ENCODE assay signal across 19 cellular contexts in genomic region chr1:68758666-68759209, GRCh38.
"Had no signal": no experiment of that assay in that cellular context is flagged by ENCODE, and none has a peak within 500 bp of the region (broad histone marks: within the 10 kb centered on the region; RNA-seq: fewer than 3 reads in every experiment).

No MANE protein-coding gene starts in this region.

- H3K4me3 Mint-ChIP-seq: activated CD4-positive, alpha-beta T cell treated with anti-CD3 and anti-CD28 coated beads, Interleukin-2, amount 10 ng/mL, durations not matched to agents 7 days and 5 days; activated CD8-positive, alpha-beta T cell treated with anti-CD3 and anti-CD28 coated beads, Interleukin-2, amount 10 ng/mL, durations not matched to agents 7 days and 5 days; activated naive CD8-positive, alpha-beta T cell treated with anti-CD3 and anti-CD28 coated beads, Interleukin-2, amount 50 U/mL, for 24 hours; activated T-helper 1 cell treated with anti-CD3 and anti-CD28 coated beads, Interleukin-12 subunit alpha, Interleukin-12 subunit beta, Interleukin-2, Interleukin-4 antibody, amounts not matched to agents 30 ng/mL and 10 ng/mL and 1 ng/mL, durations not matched to agents 14 hours and 24 hours and 36 hours; memory B cell; nephron; stimulated activated naive CD8-positive, alpha-beta T cell treated with anti-CD3 and anti-CD28 coated beads, Interleukin-15, amount 100 ng/mL, for 72 hours had no signal

- H3K27ac Mint-ChIP-seq: activated CD4-positive, alpha-beta T cell treated with anti-CD3 and anti-CD28 coated beads, Interleukin-2, amount 10 ng/mL, durations not matched to agents 7 days and 5 days; activated CD8-positive, alpha-beta T cell treated with anti-CD3 and anti-CD28 coated beads, Interleukin-2, amount 10 ng/mL, durations not matched to agents 7 days and 5 days; activated naive CD8-positive, alpha-beta T cell treated with anti-CD3 and anti-CD28 coated beads, Interleukin-2, amount 50 U/mL, for 24 hours; activated T-helper 1 cell treated with anti-CD3 and anti-CD28 coated beads, Interleukin-12 subunit alpha, Interleukin-12 subunit beta, Interleukin-2, Interleukin-4 antibody, amounts not matched to agents 30 ng/mL and 10 ng/mL and 1 ng/mL, durations not matched to agents 14 hours and 24 hours and 36 hours; memory B cell; nephron; stimulated activated naive CD8-positive, alpha-beta T cell treated with anti-CD3 and anti-CD28 coated beads, Interleukin-15, amount 100 ng/mL, for 72 hours had no signal

- H3K27ac ChIP-seq: hepatocyte, neutrophil, ovary, prostate gland, tibial nerve had no signal

- H3K36me3 ChIP-seq: neutrophil, ovary, prostate gland, tibial nerve had no signal

- H3K4me2 ChIP-seq: hepatocyte had no signal

- DNase-seq: activated CD4-positive, alpha-beta T cell treated with anti-CD3 and anti-CD28 coated beads, Interleukin-2, amount 10 ng/mL, durations not matched to agents 7 days and 5 days; activated CD8-positive, alpha-beta T cell treated with anti-CD3 and anti-CD28 coated beads, Interleukin-2, amount 10 ng/mL, durations not matched to agents 7 days and 5 days; activated gamma-delta T cell; activated naive CD4-positive, alpha-beta T cell treated with anti-CD3 and anti-CD28 coated beads, Interleukin-2, amount 50 U/mL, for 16 hours; activated naive CD8-positive, alpha-beta T cell treated with anti-CD3 and anti-CD28 coated beads, Interleukin-2, amount 50 U/mL, for 24 hours; cerebellar nuclear complex; erythroblast; glutamatergic neuron; left cardiac atrium; ovary; stimulated activated naive CD8-positive, alpha-beta T cell treated with anti-CD3 and anti-CD28 coated beads, Interleukin-15, amount 100 ng/mL, for 72 hours had no signal

- H3K4me1 ChIP-seq: prostate gland, tibial nerve had no signal

- H3K4me3 ChIP-seq: hepatocyte, ovary, prostate gland, tibial nerve had no signal

- H3K9me3 Mint-ChIP-seq: activated CD4-positive, alpha-beta T cell treated with anti-CD3 and anti-CD28 coated beads, Interleukin-2, amount 10 ng/mL, durations not matched to agents 7 days and 5 days had no signal

- H3K79me2 ChIP-seq: hepatocyte had no signal

- H2AFZ ChIP-seq: hepatocyte had no signal

- H3K27me3 Mint-ChIP-seq: activated CD4-positive, alpha-beta T cell treated with anti-CD3 and anti-CD28 coated beads, Interleukin-2, amount 10 ng/mL, durations not matched to agents 7 days and 5 days; activated naive CD8-positive, alpha-beta T cell treated with anti-CD3 and anti-CD28 coated beads, Interleukin-2, amount 50 U/mL, for 24 hours; memory B cell; stimulated activated naive CD8-positive, alpha-beta T cell treated with anti-CD3 and anti-CD28 coated beads, Interleukin-15, amount 100 ng/mL, for 72 hours had no signal

- ATAC-seq: activated CD4-positive, CD25-positive, alpha-beta regulatory T cell treated with anti-CD3 and anti-CD28 coated beads, Interleukin-2, amount 50 U/mL, for 24 hours; activated CD8-positive, alpha-beta T cell treated with anti-CD3 and anti-CD28 coated beads, Interleukin-2, amount 10 ng/mL, durations not matched to agents 7 days and 5 days; activated naive CD8-positive, alpha-beta T cell treated with anti-CD3 and anti-CD28 coated beads, Interleukin-2, amount 50 U/mL, for 24 hours; left cardiac atrium; stimulated activated naive CD8-positive, alpha-beta T cell treated with anti-CD3 and anti-CD28 coated beads, Interleukin-15, amount 100 ng/mL, for 72 hours had no signal

- H3K4me1 Mint-ChIP-seq: activated CD4-positive, alpha-beta T cell treated with anti-CD3 and anti-CD28 coated beads, Interleukin-2, amount 10 ng/mL, durations not matched to agents 7 days and 5 days; activated naive CD8-positive, alpha-beta T cell treated with anti-CD3 and anti-CD28 coated beads, Interleukin-2, amount 50 U/mL, for 24 hours; memory B cell; nephron; stimulated activated naive CD8-positive, alpha-beta T cell treated with anti-CD3 and anti-CD28 coated beads, Interleukin-15, amount 100 ng/mL, for 72 hours had no signal

- H3K9me3 ChIP-seq: neutrophil, ovary, prostate gland had no signal

- H3K36me3 Mint-ChIP-seq: memory B cell had no signal

- H3K27me3 ChIP-seq: hepatocyte, neutrophil, ovary, tibial nerve had no signal
